In genomic region chr12:19113464-19113863, GRCh38 we compare ENCODE assay signal across 31 cellular contexts.
"Had no signal": no experiment of that assay in that cellular context is flagged by ENCODE, and none has a peak within 500 bp of the region (broad histone marks: within the 10 kb centered on the region; RNA-seq: fewer than 3 reads in every experiment).

No MANE protein-coding gene starts in this region.

- ATAC-seq: activated T-cell treated with anti-CD3 and anti-CD28 coated beads, Interleukin-2, amount 50 U/mL, for 72 hours; esophagus mucosa; T-helper 17 cell had no signal

- H3K27ac ChIP-seq: brain microvascular endothelial cell, coronary artery, dorsolateral prefrontal cortex had no signal

- H3K4me3 ChIP-seq: coronary artery, dorsolateral prefrontal cortex had no signal

- H3K4me3 Mint-ChIP-seq: activated CD4-positive, alpha-beta memory T cell treated with anti-CD3 and anti-CD28 coated beads, Interleukin-2, amount 10 ng/mL, durations not matched to agents 7 days and 5 days; activated CD4-positive, alpha-beta T cell treated with anti-CD3 and anti-CD28 coated beads, Interleukin-2, amount 10 ng/mL, durations not matched to agents 7 days and 5 days; activated naive CD8-positive, alpha-beta T cell; activated T-cell treated with anti-CD3 and anti-CD28 coated beads, Interleukin-2, amount 50 U/mL, for 24 hours; activated T-cell treated with anti-CD3 and anti-CD28 coated beads, Interleukin-2, amount 50 U/mL, for 72 hours; central memory CD8-positive, alpha-beta T cell; dendritic cell treated with granulocyte-macrophage colony-stimulating factor and Interleukin-4, amounts not matched to agents 40 ng/mL and 50 ng/mL, for 4 days; endodermal cell; T-helper 17 cell; T-helper 2 cell treated with Interferon-gamma antibody and Interleukin-4, amounts not matched to agents 5 μg/mL and 100 μg/mL, for 36 hours had no signal

- H3K36me3 Mint-ChIP-seq: activated naive CD8-positive, alpha-beta T cell had no signal

- H3K27me3 Mint-ChIP-seq: dendritic cell treated with granulocyte-macrophage colony-stimulating factor and Interleukin-4, amounts not matched to agents 40 ng/mL and 50 ng/mL, for 4 days had no signal

- H3K27ac Mint-ChIP-seq: activated CD4-positive, alpha-beta memory T cell treated with anti-CD3 and anti-CD28 coated beads, Interleukin-2, amount 10 ng/mL, durations not matched to agents 7 days and 5 days; activated CD4-positive, alpha-beta T cell treated with anti-CD3 and anti-CD28 coated beads, Interleukin-2, amount 10 ng/mL, durations not matched to agents 7 days and 5 days; activated naive CD8-positive, alpha-beta T cell; activated T-cell treated with anti-CD3 and anti-CD28 coated beads, Interleukin-2, amount 50 U/mL, for 24 hours; activated T-cell treated with anti-CD3 and anti-CD28 coated beads, Interleukin-2, amount 50 U/mL, for 72 hours; dendritic cell treated with granulocyte-macrophage colony-stimulating factor and Interleukin-4, amounts not matched to agents 40 ng/mL and 50 ng/mL, for 4 days; endodermal cell; T-helper 17 cell; T-helper 2 cell treated with Interferon-gamma antibody and Interleukin-4, amounts not matched to agents 5 μg/mL and 100 μg/mL, for 36 hours had no signal

- H3K27me3 ChIP-seq: brain microvascular endothelial cell, dorsolateral prefrontal cortex had no signal

- DNase-seq: activated CD4-positive, alpha-beta memory T cell treated with anti-CD3 and anti-CD28 coated beads, Interleukin-2, amount 10 ng/mL, durations not matched to agents 7 days and 5 days; activated CD4-positive, alpha-beta T cell treated with anti-CD3 and anti-CD28 coated beads for 1 hour; activated CD4-positive, alpha-beta T cell treated with anti-CD3 and anti-CD28 coated beads for 4 hours; activated CD4-positive, alpha-beta T cell treated with anti-CD3 and anti-CD28 coated beads, Interleukin-2, amount 10 ng/mL, durations not matched to agents 7 days and 5 days; activated CD4-positive, alpha-beta T cell treated with anti-CD3 and anti-CD28 coated beads, Interleukin-2, amount 50 U/mL, for 4 hours; activated CD8-positive, alpha-beta memory T cell treated with anti-CD3 and anti-CD28 coated beads, Interleukin-2, amount 50 U/mL, for 48 hours; activated gamma-delta T cell treated with Interleukin-2 at 50 U/mL for 16 hours; activated naive CD4-positive, alpha-beta T cell treated with anti-CD3 and anti-CD28 coated beads, Interleukin-2, amount 50 U/mL, for 16 hours; activated naive CD4-positive, alpha-beta T cell treated with Interleukin-2 at 50 U/mL for 16 hours; activated T-cell treated with anti-CD3 and anti-CD28 coated beads for 4 hours; activated T-cell treated with anti-CD3 and anti-CD28 coated beads, Interleukin-2, amount 50 U/mL, for 24 hours; activated T-cell treated with anti-CD3 and anti-CD28 coated beads, Interleukin-2, amount 50 U/mL, for 72 hours; amniotic stem cell; anterior cingulate cortex; brain microvascular endothelial cell; dorsolateral prefrontal cortex; effector memory CD4-positive, alpha-beta T cell; endodermal cell; foreskin fibroblast; head of caudate nucleus; T-helper 17 cell; T1000 had no signal

- H3K36me3 ChIP-seq: brain microvascular endothelial cell had no signal

- H3K9me3 Mint-ChIP-seq: activated CD4-positive, alpha-beta memory T cell treated with anti-CD3 and anti-CD28 coated beads, Interleukin-2, amount 10 ng/mL, durations not matched to agents 7 days and 5 days; activated CD4-positive, alpha-beta T cell treated with anti-CD3 and anti-CD28 coated beads, Interleukin-2, amount 10 ng/mL, durations not matched to agents 7 days and 5 days; activated T-cell treated with anti-CD3 and anti-CD28 coated beads, Interleukin-2, amount 50 U/mL, for 24 hours; activated T-cell treated with anti-CD3 and anti-CD28 coated beads, Interleukin-2, amount 50 U/mL, for 72 hours; central memory CD8-positive, alpha-beta T cell; endodermal cell; T-helper 2 cell treated with Interferon-gamma antibody and Interleukin-4, amounts not matched to agents 5 μg/mL and 100 μg/mL, for 36 hours had no signal

- H3K4me1 Mint-ChIP-seq: activated CD4-positive, alpha-beta memory T cell treated with anti-CD3 and anti-CD28 coated beads, Interleukin-2, amount 10 ng/mL, durations not matched to agents 7 days and 5 days; activated CD4-positive, alpha-beta T cell treated with anti-CD3 and anti-CD28 coated beads, Interleukin-2, amount 10 ng/mL, durations not matched to agents 7 days and 5 days; central memory CD8-positive, alpha-beta T cell; endodermal cell; T-helper 17 cell had no signal

- FAIRE-seq: astrocyte, bronchial epithelial cell, frontal cortex had no signal
